Comparison of ENCODE assay signal across 16 cellular contexts in genomic region chr15:78263351-78263781, GRCh38. TPM values are rescaled to one million over a fixed set of nuclear protein-coding genes. Genes with fewer than 3 reads are reported as not detected.
A peak's percentile ranks its signal among the peaks of the same experiment; 100 is the strongest.
DNase-seq lines count a peak whose midpoint lies in the region; ATAC-seq and TF ChIP-seq lines count a peak whose summit lies in the region.
"Had no signal": no experiment of that assay in that cellular context is flagged by ENCODE, and none has a peak within 500 bp of the region (broad histone marks: within the 10 kb centered on the region; RNA-seq: fewer than 3 reads in every experiment).

No MANE protein-coding gene starts in this region.

- CTCF ChIA-PET in activated CD4-positive, alpha-beta memory T cell treated with anti-CD3 and anti-CD28 coated beads, Interleukin-2, amount 10 ng/mL, durations not matched to agents 7 days and 5 days (lab: Charles Lee), result interaction anchor here (1.2 kb wide), 1 partner anchor 305 kb away, joined by 3 read pairs; no protein-coding TSS in a partner anchor

- peaks cover 0 to 21% of the 10 kb centered on the region in 2 donors for H3K4me1 ChIP-seq in right atrium auricular region

- peak overlapping the region; percentile 63 for H3K4me3 Mint-ChIP-seq in activated CD4-positive, alpha-beta memory T cell treated with anti-CD3 and anti-CD28 coated beads, Interleukin-2, amount 10 ng/mL, durations not matched to agents 7 days and 5 days
- H3K4me3 Mint-ChIP-seq in memory B cell, result peak overlapping the region; percentile 49

- intact Hi-C loops in left ventricle myocardium superior (cut with micrococcal nuclease), result no loop called here

- no peaks in the 10 kb centered on the region for H3K9me3 ChIP-seq in right atrium auricular region

- H3K4me3 ChIP-seq in right atrium auricular region, result no peak overlapping the region

- ATAC-seq in left ventricle myocardium superior, result no peak
- no peak for ATAC-seq in memory B cell (ENCODE audit: low read depth)
- no peak for ATAC-seq in HG03354 (IDR thresholded peaks at IDR 0.05; ENCODE audit: poor library complexity, severe bottlenecking, unreplicated experiment)

- H3K27ac Mint-ChIP-seq in activated CD4-positive, alpha-beta memory T cell treated with anti-CD3 and anti-CD28 coated beads, Interleukin-2, amount 10 ng/mL, durations not matched to agents 7 days and 5 days, result no peak overlapping the region
- no peak overlapping the region for H3K27ac Mint-ChIP-seq in memory B cell

- DNase-seq in right atrium auricular region (ENCODE audit: low spot score), result no peak
- DNase-seq in left ventricle myocardium superior, result no peak
- DNase-seq in activated CD4-positive, alpha-beta memory T cell treated with anti-CD3 and anti-CD28 coated beads, Interleukin-2, amount 10 ng/mL, durations not matched to agents 7 days and 5 days, result no peak
- peak in 1 of 2 donors; percentile 15 for DNase-seq in memory B cell (ENCODE audit: low spot score in 2 of 2)
- no peak for DNase-seq in NCI-H748 treated with DMSO at 0.1 percent for 48 hours (lab: John Stamatoyannopoulos, UW)
- no peak for DNase-seq in AG08395 (ENCODE audit: low spot score)
- no peak for DNase-seq in activated CD8-positive, alpha-beta memory T cell treated with anti-CD3 and anti-CD28 coated beads for 24 hours
- DNase-seq: AML-193; dermis blood vessel endothelial cell; KG1; NCI-H1436 treated with DMSO at 0.1 percent for 48 hours; occipital lobe; stimulated activated CD4-positive, alpha-beta T cell treated with anti-CD3 and anti-CD28 coated beads, Interleukin-12 subunit alpha, Interleukin-12 subunit beta, amount 100 ng/mL, for 4 hours had no signal

- no peaks in the 10 kb centered on the region for H3K27me3 Mint-ChIP-seq in activated CD4-positive, alpha-beta memory T cell treated with anti-CD3 and anti-CD28 coated beads, Interleukin-2, amount 10 ng/mL, durations not matched to agents 7 days and 5 days
- no peaks in the 10 kb centered on the region for H3K27me3 Mint-ChIP-seq in memory B cell

- H3K27me3 ChIP-seq in right atrium auricular region, result no peaks in the 10 kb centered on the region

- no peaks in the 10 kb centered on the region for H3K36me3 Mint-ChIP-seq in activated CD4-positive, alpha-beta memory T cell treated with anti-CD3 and anti-CD28 coated beads, Interleukin-2, amount 10 ng/mL, durations not matched to agents 7 days and 5 days (ENCODE audit: low read depth)
- no peaks in the 10 kb centered on the region for H3K36me3 Mint-ChIP-seq in memory B cell

- H3K36me3 ChIP-seq in right atrium auricular region, result no peaks in the 10 kb centered on the region

- H3K4me1 Mint-ChIP-seq in activated CD4-positive, alpha-beta memory T cell treated with anti-CD3 and anti-CD28 coated beads, Interleukin-2, amount 10 ng/mL, durations not matched to agents 7 days and 5 days, result peaks cover 26% of the 10 kb centered on the region
- H3K4me1 Mint-ChIP-seq in memory B cell, result peaks cover 10% of the 10 kb centered on the region

- H3K27ac ChIP-seq in right atrium auricular region, result peak overlapping the region; percentile 90 to 96

- POLR2A ChIA-PET in activated CD4-positive, alpha-beta memory T cell treated with anti-CD3 and anti-CD28 coated beads, Interleukin-2, amount 10 ng/mL, durations not matched to agents 7 days and 5 days (lab: Charles Lee), result interaction anchor here (1.6 to 3.7 kb wide), 3 partner anchors 114 to 174 kb away, joined by 3 to 37 read pairs (median 19); partner anchors contain the start of genes IDH3A and IREB2

- no peaks in the 10 kb centered on the region for H3K9me3 Mint-ChIP-seq in activated CD4-positive, alpha-beta memory T cell treated with anti-CD3 and anti-CD28 coated beads, Interleukin-2, amount 10 ng/mL, durations not matched to agents 7 days and 5 days
- H3K9me3 Mint-ChIP-seq in memory B cell, result no peaks in the 10 kb centered on the region

- no peak for TF ChIP-seq CTCF in right atrium auricular region (IDR thresholded peaks at IDR 0.05)

RNA-seq across cellular contexts. Expression of gene DNAJA4, which starts 1.0 kb away (rescaled TPM):
- total RNA-seq in right atrium auricular region (10 to 100 TPM; 70.0 to 78.0 TPM), left ventricle myocardium superior (85.9 TPM)
- 10 to 100 TPM; 27.7 to 30.9 TPM for total RNA-seq in activated CD4-positive, alpha-beta memory T cell treated with anti-CD3 and anti-CD28 coated beads, Interleukin-2, amount 10 ng/mL, durations not matched to agents 7 days and 5 days

RNA-seq across cellular contexts. Expression of gene ACSBG1, which starts 29.0 kb away (rescaled TPM):
- total RNA-seq in right atrium auricular region, result not detected
- 0.05 TPM for total RNA-seq in left ventricle myocardium superior
- total RNA-seq in activated CD4-positive, alpha-beta memory T cell treated with anti-CD3 and anti-CD28 coated beads, Interleukin-2, amount 10 ng/mL, durations not matched to agents 7 days and 5 days, result not detected
- total RNA-seq: dermis blood vessel endothelial cell, fibroblast of lung, lung microvascular endothelial cell had no signal

RNA-seq across cellular contexts. Expression of gene SKIC8, which starts 36.0 kb away (rescaled TPM):
- total RNA-seq in right atrium auricular region (10 to 100 TPM; 29.8 to 38.6 TPM), left ventricle myocardium superior (27.5 TPM)
- total RNA-seq in activated CD4-positive, alpha-beta memory T cell treated with anti-CD3 and anti-CD28 coated beads, Interleukin-2, amount 10 ng/mL, durations not matched to agents 7 days and 5 days, result 10 to 100 TPM; 35.4 to 35.7 TPM
